ENCODE assay signal across 8 cellular contexts in the genomic region with DNA sequence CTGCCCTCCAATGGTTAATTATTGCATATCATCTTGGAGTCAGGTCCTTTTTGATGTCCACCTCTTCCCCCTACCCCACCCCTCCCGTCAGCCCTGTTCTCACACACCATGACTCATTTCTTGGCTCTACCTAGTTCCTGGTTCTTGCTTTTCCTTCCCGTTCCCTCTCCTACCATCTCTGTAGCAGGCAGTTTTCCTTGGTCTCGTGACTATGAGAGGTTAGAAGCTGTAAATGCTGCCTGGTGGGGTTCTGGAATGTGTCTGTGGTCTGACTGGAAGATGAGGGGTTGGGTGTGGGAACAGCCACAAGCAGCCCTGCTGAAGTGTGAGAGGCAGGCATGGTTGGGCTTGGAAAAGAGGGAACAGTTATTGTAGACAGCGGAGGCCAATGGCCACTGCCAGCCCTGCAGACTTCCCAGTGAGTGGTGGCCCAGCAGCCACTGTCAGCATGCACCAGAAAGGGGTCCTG. TPM values are rescaled to one million over a fixed set of nuclear protein-coding genes. Genes with fewer than 3 reads are reported as not detected.
A peak's percentile ranks its signal among the peaks of the same experiment; 100 is the strongest.
DNase-seq lines count a peak whose midpoint lies in the region; ATAC-seq and TF ChIP-seq lines count a peak whose summit lies in the region.

No MANE protein-coding gene starts in this region.

- TF ChIP-seq CTCF in Peyer's patch (IDR thresholded peaks at IDR 0.05) (no peak), endodermal cell (conservative IDR thresholded peaks at IDR 0.05) (no peak)

- peak overlapping the region in 1 of 4 donors; percentile 13 for H3K4me3 ChIP-seq in Peyer's patch
- H3K4me3 ChIP-seq in endodermal cell (ENCODE audit: low read length) = no peak overlapping the region

- no peaks in the 10 kb centered on the region for H3K27me3 ChIP-seq in Peyer's patch
- H3K27me3 ChIP-seq in endodermal cell (ENCODE audit: control insufficient read depth, insufficient read depth, low read length, poor library complexity, severe bottlenecking) = no peaks in the 10 kb centered on the region

- no peak overlapping the region for H3K4me3 Mint-ChIP-seq in endodermal cell

- peak overlapping the region; percentile 47 to 90 (median 79) for H3K27ac ChIP-seq in Peyer's patch
- no peak overlapping the region for H3K27ac ChIP-seq in endodermal cell (ENCODE audit: low read depth, low read length)

- no peaks in the 10 kb centered on the region for H3K9me3 ChIP-seq in Peyer's patch
- no peaks in the 10 kb centered on the region for H3K9me3 ChIP-seq in endodermal cell (ENCODE audit: control insufficient read depth, low read length)

- no peaks in the 10 kb centered on the region for H3K9me3 Mint-ChIP-seq in endodermal cell

- H3K27ac Mint-ChIP-seq in endodermal cell = no peak overlapping the region

- WGBS in endodermal cell (ENCODE audit: insufficient coverage in 1 of 2, insufficient read length in 1 of 2), 2 experiments = 72 to 82% methylated on average over 2 to 4 of the region's 4 CpGs

- no peak overlapping the region for H3K9ac ChIP-seq in endodermal cell (ENCODE audit: extremely low read depth, low read length, poor library complexity, severe bottlenecking)

- DNase-seq in EL (peak; percentile 99), Peyer's patch (peak in 2 of 3 donors; percentile 61 to 80), endodermal cell (peak; percentile 57), myocyte (ENCODE audit: low read depth) (peak; percentile 99), SK-N-DZ (ENCODE audit: low spot score) (no peak)
- no peak for DNase-seq in stimulated activated CD4-positive, alpha-beta T cell treated with anti-CD3 and anti-CD28 coated beads, Interleukin-4, amount 100 ng/mL, for 4 hours

- ATAC-seq in GM21717 (IDR thresholded peaks at IDR 0.05; ENCODE audit: unreplicated experiment) (no peak), GM19467 (IDR thresholded peaks at IDR 0.05; ENCODE audit: unreplicated experiment) (no peak)

- TF ChIP-seq POLR2A in Peyer's patch (IDR thresholded peaks at IDR 0.05) = no peak

- no peaks in the 10 kb centered on the region for H3K27me3 Mint-ChIP-seq in endodermal cell (ENCODE audit: insufficient read depth)

- no peaks in the 10 kb centered on the region for H3K36me3 Mint-ChIP-seq in endodermal cell (ENCODE audit: low read depth)

- H3K36me3 ChIP-seq in Peyer's patch (peaks cover 0 to 7% (median 3%) of the 10 kb centered on the region in 3 donors), endodermal cell (ENCODE audit: control insufficient read depth, insufficient read depth, low read length) (no peaks in the 10 kb centered on the region)

- H3K4me1 ChIP-seq in Peyer's patch (peaks cover 11 to 31% (median 17%) of the 10 kb centered on the region in 4 donors), endodermal cell (ENCODE audit: control insufficient read depth, insufficient read depth, low read length) (peaks cover 18% of the 10 kb centered on the region)

- peaks cover 20% of the 10 kb centered on the region for H3K4me1 Mint-ChIP-seq in endodermal cell

RNA-seq across cellular contexts. Expression of a gene that starts 18.2 kb away (rescaled TPM):
- total RNA-seq in Peyer's patch (100 to 1,000 TPM in 2 of 4 donors, 10 to 100 TPM in 2; 25.6 to 152 (median 110) TPM), endodermal cell (1 to 10 TPM; 4.9 to 8.2 TPM), myocyte (4.8 and 13.4 TPM in 2 replicates)
- polyA plus RNA-seq in endodermal cell (2013, experiment 1 of 2) = 2.2 TPM
- polyA plus RNA-seq in endodermal cell (2013, experiment 2 of 2) = 2.2 TPM
- 13.1 TPM for polyA plus RNA-seq in myocyte (2012)
- 1.3 and 1.5 TPM in 2 replicates for polyA plus RNA-seq in SK-N-DZ (2014; cell fraction: cytosol; rRNA removed)
- 2.8 and 7.0 TPM in 2 replicates for polyA plus RNA-seq in SK-N-DZ (2014; cell fraction: nucleus; rRNA removed)

Comparison
In these comparisons a context has a peak if more than half of its experiments do, and no peak if none do; other contexts are left out.
1. DNase-seq: peak in EL (single experiment), Peyer's patch (2 of 3), endodermal cell (single experiment) and myocyte (single experiment); none in stimulated activated CD4-positive, alpha-beta T cell treated with anti-CD3 and anti-CD28 coated beads, Interleukin-4, amount 100 ng/mL, for 4 hours (0 of 2) and SK-N-DZ (single experiment).